Comparison of ENCODE assay signal across 19 cellular contexts in genomic region chr7:140330128-140330527, GRCh38.
DNase-seq lines count a peak whose midpoint lies in the region; ATAC-seq and TF ChIP-seq lines count a peak whose summit lies in the region.
"Had no signal": no experiment of that assay in that cellular context is flagged by ENCODE, and none has a peak within 500 bp of the region (broad histone marks: within the 10 kb centered on the region; RNA-seq: fewer than 3 reads in every experiment).

No MANE protein-coding gene starts in this region.

- no peak overlapping the region for H2AFZ ChIP-seq in mammary epithelial cell (ENCODE audit: low read depth, low read length)
- no peak overlapping the region for H2AFZ ChIP-seq in osteoblast (ENCODE audit: low read length)
- no peak overlapping the region for H2AFZ ChIP-seq in PC-9

- H3K4me1 ChIP-seq in breast epithelium, result peaks cover 0 to 9% of the 10 kb centered on the region in 2 donors
- no peaks in the 10 kb centered on the region for H3K4me1 ChIP-seq in mammary epithelial cell (ENCODE audit: insufficient read depth, low read length)
- no peaks in the 10 kb centered on the region for H3K4me1 ChIP-seq in osteoblast (ENCODE audit: insufficient read depth, low read length)
- peaks cover 8% of the 10 kb centered on the region for H3K4me1 ChIP-seq in CD8-positive, alpha-beta T cell (ENCODE audit: insufficient read depth, low read length)
- no peaks in the 10 kb centered on the region for H3K4me1 ChIP-seq in PC-9 (replicated peaks; ENCODE audit: insufficient read depth)
- H3K4me1 ChIP-seq: uterus had no signal

- TF ChIP-seq POLR2A in breast epithelium (IDR thresholded peaks at IDR 0.05), result no peak

- no peaks in the 10 kb centered on the region for H3K9me3 ChIP-seq in breast epithelium
- H3K9me3 ChIP-seq in mammary epithelial cell (replicated peaks; ENCODE audit: insufficient read depth, low read length), result no peaks in the 10 kb centered on the region
- no peaks in the 10 kb centered on the region for H3K9me3 ChIP-seq in osteoblast (ENCODE audit: low read depth, low read length)
- H3K9me3 ChIP-seq in CD8-positive, alpha-beta T cell (ENCODE audit: low read length), result no peaks in the 10 kb centered on the region
- H3K9me3 ChIP-seq in PC-9 (ENCODE audit: insufficient read depth, low read depth), result no peaks in the 10 kb centered on the region
- H3K9me3 ChIP-seq: esophagus squamous epithelium, stomach, uterus had no signal

- no peaks in the 10 kb centered on the region for H3K27me3 Mint-ChIP-seq in CD8-positive, alpha-beta T cell (ENCODE audit: low read depth)
- H3K27me3 Mint-ChIP-seq: effector memory CD8-positive, alpha-beta T cell had no signal

- no peaks in the 10 kb centered on the region for H3K4me1 Mint-ChIP-seq in CD8-positive, alpha-beta T cell (ENCODE audit: low read depth)

- CTCF ChIA-PET in mammary epithelial cell (lab: Charles Lee; ENCODE audit: low non-redundant PET) (no interaction called here), PC-9 (lab: Charles Lee) (no interaction called here)
- CTCF ChIA-PET in CD8-positive, alpha-beta T cell (lab: Charles Lee), result interaction anchor here (0.9 to 1.2 kb wide), 2 partner anchors 189 to 728 kb away, joined by 3 read pairs; no protein-coding TSS in a partner anchor

- H3K27me3 ChIP-seq in breast epithelium, result no peaks in the 10 kb centered on the region
- H3K27me3 ChIP-seq in mammary epithelial cell (ENCODE audit: insufficient read depth, low read length), result no peaks in the 10 kb centered on the region
- no peaks in the 10 kb centered on the region for H3K27me3 ChIP-seq in osteoblast (ENCODE audit: insufficient read depth, low read length)
- H3K27me3 ChIP-seq in CD8-positive, alpha-beta T cell (ENCODE audit: insufficient read depth, low read length), result no peaks in the 10 kb centered on the region
- H3K27me3 ChIP-seq in PC-9 (ENCODE audit: insufficient read depth, low read depth), result no peaks in the 10 kb centered on the region
- H3K27me3 ChIP-seq: esophagus squamous epithelium, stomach, uterus had no signal

- peak overlapping the region; percentile 70 to 74 for H3K27ac ChIP-seq in breast epithelium
- no peak overlapping the region for H3K27ac ChIP-seq in mammary epithelial cell (ENCODE audit: insufficient read depth, low read depth, low read length)
- H3K27ac ChIP-seq in coronary artery, result peak overlapping the region; percentile 51 to 72
- H3K27ac ChIP-seq in osteoblast (ENCODE audit: low read depth, low read length), result no peak overlapping the region
- H3K27ac ChIP-seq in CD8-positive, alpha-beta T cell (ENCODE audit: low read depth, low read length), result no peak overlapping the region
- no peak overlapping the region for H3K27ac ChIP-seq in PC-9
- H3K27ac ChIP-seq: esophagus squamous epithelium, stomach, uterus had no signal

- H3K4me3 ChIP-seq in breast epithelium (peak overlapping the region in 2 of 3 donors; percentile 12 to 25), mammary epithelial cell (replicated peaks in 1 of 3; ENCODE audit: insufficient read depth in 1 of 3, low read depth in 2 of 3, low read length in 3 of 3) (no peak overlapping the region), coronary artery (peak overlapping the region; percentile 55), osteoblast (ENCODE audit: insufficient read depth, low read length) (no peak overlapping the region), PC-9 (no peak overlapping the region)
- H3K4me3 ChIP-seq in CD8-positive, alpha-beta T cell (ENCODE audit: low read depth, low read length), result no peak overlapping the region
- H3K4me3 ChIP-seq: esophagus squamous epithelium, stomach, uterus had no signal

- 24% methylated on average over 13 of the region's 13 CpGs for WGBS in mammary epithelial cell (ENCODE audit: low coverage, missing lambda C conversion rate)

- no peak for ATAC-seq in GM19463 (IDR thresholded peaks at IDR 0.05; ENCODE audit: unreplicated experiment)
- no peak for ATAC-seq in CD8-positive, alpha-beta T cell
- ATAC-seq: effector memory CD8-positive, alpha-beta T cell had no signal

- H3K4me3 Mint-ChIP-seq in CD8-positive, alpha-beta T cell, result no peak overlapping the region
- H3K4me3 Mint-ChIP-seq: effector memory CD8-positive, alpha-beta T cell; nephron had no signal

- DNase-seq in breast epithelium (ENCODE audit: low spot score in 2 of 2) (peak in 1 of 2 donors; percentile 45), mammary epithelial cell (no peak), coronary artery (ENCODE audit: low spot score) (no peak), osteoblast (ENCODE audit: insufficient read length, low spot score, missing footprints) (peak; percentile 19), posterior vena cava (ENCODE audit: low spot score) (no peak), PC-9 (no peak)
- no peak for DNase-seq in CD8-positive, alpha-beta T cell
- DNase-seq: activated CD4-positive, alpha-beta T cell treated with anti-CD3 and anti-CD28 coated beads, Interleukin-2, amount 50 U/mL, for 1 hour; cerebellar nuclear complex; effector memory CD8-positive, alpha-beta T cell; esophagus squamous epithelium; NCI-H2081 treated with DMSO at 0.1 percent for 48 hours; NCI-H526; stimulated activated CD4-positive, alpha-beta T cell treated with anti-CD3 and anti-CD28 coated beads, Interleukin-4, amount 100 ng/mL, for 4 hours; stomach; SW 1271; uterus had no signal

- POLR2A ChIA-PET in CD8-positive, alpha-beta T cell (lab: Charles Lee), result no interaction called here
- POLR2A ChIA-PET in PC-9 (lab: Charles Lee; ENCODE audit: unreplicated experiment), result interaction anchor here (0.5 kb wide), 1 partner anchor 143 kb away, joined by 5 read pairs; no protein-coding TSS in a partner anchor

- dilution Hi-C loops in mammary epithelial cell (cut with HindIII; ENCODE audit: low sequenced_read_pairs), result no loop called here

- H3K9ac ChIP-seq in mammary epithelial cell (ENCODE audit: insufficient read depth, low read length), result no peak overlapping the region

- BruUV-seq in mammary epithelial cell (replicated peaks; lab: Mats Ljungman, UMichigan) (no TSS peak), PC-9 (replicated peaks; lab: Mats Ljungman, UMichigan) (no TSS peak)

- TF ChIP-seq CTCF in breast epithelium (IDR thresholded peaks at IDR 0.05), result no peak
- TF ChIP-seq CTCF in mammary epithelial cell (conservative IDR thresholded peaks at IDR 0.05 in 1 of 2, IDR thresholded peaks at IDR 0.05 in 1 of 2; ENCODE audit: extremely low read depth in 1 of 2, insufficient read depth in 1 of 2, low read depth in 1 of 2, low read length in 2 of 2), result no peak
- no peak for TF ChIP-seq CTCF in coronary artery (IDR thresholded peaks at IDR 0.05)
- TF ChIP-seq CTCF in osteoblast (IDR thresholded peaks at IDR 0.05; ENCODE audit: extremely low read depth, low read depth, low read length), result no peak
- TF ChIP-seq CTCF in CD8-positive, alpha-beta T cell (IDR thresholded peaks at IDR 0.05), result no peak
- no peak for TF ChIP-seq CTCF in PC-9 (conservative IDR thresholded peaks at IDR 0.05)

- peaks cover 29% of the 10 kb centered on the region for H3K36me3 Mint-ChIP-seq in CD8-positive, alpha-beta T cell

- no peaks in the 10 kb centered on the region for H3K9me3 Mint-ChIP-seq in CD8-positive, alpha-beta T cell
- H3K9me3 Mint-ChIP-seq: effector memory CD8-positive, alpha-beta T cell; nephron had no signal

- H3K4me2 ChIP-seq in mammary epithelial cell (ENCODE audit: insufficient read depth, low read depth, low read length) (no peak overlapping the region), osteoblast (ENCODE audit: insufficient read depth, low read length) (no peak overlapping the region), PC-9 (no peak overlapping the region)

- no peaks in the 10 kb centered on the region for H3K9me2 ChIP-seq in PC-9 (ENCODE audit: insufficient read depth)

- no peaks in the 10 kb centered on the region for H4K20me1 ChIP-seq in mammary epithelial cell (ENCODE audit: insufficient read depth, low read length)
- H4K20me1 ChIP-seq in osteoblast (ENCODE audit: insufficient read depth, low read length), result no peaks in the 10 kb centered on the region
- H4K20me1 ChIP-seq in PC-9 (ENCODE audit: insufficient read depth), result no peaks in the 10 kb centered on the region

- H3K27ac Mint-ChIP-seq in CD8-positive, alpha-beta T cell, result no peak overlapping the region
- H3K27ac Mint-ChIP-seq: effector memory CD8-positive, alpha-beta T cell had no signal

- no peaks in the 10 kb centered on the region for H3K36me3 ChIP-seq in breast epithelium
- no peaks in the 10 kb centered on the region for H3K36me3 ChIP-seq in mammary epithelial cell (ENCODE audit: insufficient read depth, low read length)
- peaks cover 11% of the 10 kb centered on the region for H3K36me3 ChIP-seq in osteoblast (ENCODE audit: insufficient read depth, low read length)
- no peaks in the 10 kb centered on the region for H3K36me3 ChIP-seq in CD8-positive, alpha-beta T cell (ENCODE audit: insufficient read depth, low read length)
- H3K36me3 ChIP-seq in PC-9 (ENCODE audit: low read depth), result no peaks in the 10 kb centered on the region
- H3K36me3 ChIP-seq: uterus had no signal

- H3K79me2 ChIP-seq in mammary epithelial cell (ENCODE audit: insufficient read depth, low read length) (no peaks in the 10 kb centered on the region), osteoblast (ENCODE audit: insufficient read depth, low read length) (no peaks in the 10 kb centered on the region), PC-9 (ENCODE audit: low read depth) (no peaks in the 10 kb centered on the region)

- H3F3A ChIP-seq in PC-9 (ENCODE audit: insufficient read depth, low read depth), result no peaks in the 10 kb centered on the region

- in situ Hi-C loops in mammary epithelial cell (cut with MboI; ENCODE audit: low sequenced_read_pairs in 2 of 2), result no loop called here

- intact Hi-C loops in breast epithelium (cut with DNase I; ENCODE audit: low total_unique reads), result no loop called here
- intact Hi-C loops in mammary epithelial cell (cut with micrococcal nuclease), result no loop called here
- intact Hi-C loops in posterior vena cava (cut with DNase I), result no loop called here
- intact Hi-C loops in CD8-positive, alpha-beta T cell (cut with DNase I, micrococcal nuclease), result no loop called here
- intact Hi-C loops in PC-9 (cut with micrococcal nuclease; ENCODE audit: unreplicated experiment), result no loop called here

Comparison
In these comparisons a context has a peak if more than half of its experiments do, and no peak if none do; other contexts are left out.
1. H3K27ac ChIP-seq: peak in breast epithelium (2 of 2) and coronary artery (2 of 2); none in mammary epithelial cell (single experiment), osteoblast (single experiment), CD8-positive, alpha-beta T cell (single experiment) and PC-9 (single experiment).
2. H3K4me3 ChIP-seq: peak in breast epithelium (2 of 3) and coronary artery (single experiment); none in mammary epithelial cell (0 of 3), osteoblast (single experiment), CD8-positive, alpha-beta T cell (single experiment) and PC-9 (single experiment).